9 cellular contexts compared by ENCODE assay signal in genomic region chr19:893775-894090, GRCh38. TPM values are rescaled to one million over a fixed set of nuclear protein-coding genes. Genes with fewer than 3 reads are reported as not detected.
DNase-seq lines count a peak whose midpoint lies in the region; ATAC-seq and TF ChIP-seq lines count a peak whose summit lies in the region.
"Had no signal": no experiment of that assay in that cellular context is flagged by ENCODE, and none has a peak within 500 bp of the region (broad histone marks: within the 10 kb centered on the region; RNA-seq: fewer than 3 reads in every experiment).

No MANE protein-coding gene starts in this region.

- H3K79me2 ChIP-seq in GM23248 (ENCODE audit: insufficient read depth), result peaks cover 17% of the 10 kb centered on the region

- DNase-seq in GM23248 (no peak), spleen (no peak), NCI-H1417 (lab: John Stamatoyannopoulos, UW) (no peak), HT-29 (ENCODE audit: low spot score) (no peak), iPS-NIHi7 (ENCODE audit: extremely low spot score) (no peak)

- peak overlapping the region; percentile 90 for H3K27ac ChIP-seq in GM23248
- H3K27ac ChIP-seq in gastroesophageal sphincter, result peak overlapping the region; percentile 48 to 97 (median 88)
- peak overlapping the region in 7 of 8 donors; percentile 88 to 98 (median 95) for H3K27ac ChIP-seq in spleen

- in situ Hi-C loops in GM23248 (cut with MboI), result no loop called here

- no peak overlapping the region for H3K4me3 ChIP-seq in GM23248
- H3K4me3 ChIP-seq in gastroesophageal sphincter, result peak overlapping the region; percentile 51 to 78
- peak overlapping the region in 6 of 8 donors; percentile 81 to 93 (median 86) for H3K4me3 ChIP-seq in spleen
- H3K4me3 ChIP-seq: lung had no signal

- 0 out of 2 replicates have a peak overlapping the region, but pooled peaks have one; percentile 90 for H3K9ac ChIP-seq in GM23248

- TF ChIP-seq CTCF in gastroesophageal sphincter (IDR thresholded peaks at IDR 0.05) (no peak), spleen (IDR thresholded peaks at IDR 0.05 in 8 of 11, conservative IDR thresholded peaks at IDR 0.05 in 3 of 11) (no peak)

- no peak overlapping the region for H3K4me2 ChIP-seq in GM23248 (ENCODE audit: unreplicated experiment)

- H3F3A ChIP-seq in GM23248 (ENCODE audit: insufficient read depth), result peaks cover 11% of the 10 kb centered on the region

- WGBS in GM23248 (ENCODE audit: low coverage in 1 of 2, low lambda C conversion rate in 2 of 2, missing lambda C conversion rate in 2 of 2), 2 experiments, result 76% methylated on average over 10 to 12 of the region's 12 CpGs
- 67 to 80% methylated on average over 1 to 3 of the region's 12 CpGs for WGBS in gastroesophageal sphincter (ENCODE audit: low coverage in 1 of 2), 2 donors
- 65 to 76% (median 71%) methylated on average over 12 of the region's 12 CpGs for WGBS in spleen, 5 donors

- TF ChIP-seq POLR2A in gastroesophageal sphincter (IDR thresholded peaks at IDR 0.05) (no peak), spleen (IDR thresholded peaks at IDR 0.05) (no peak)

- H3K27me3 ChIP-seq in GM23248 (replicated peaks; ENCODE audit: insufficient read depth), result no peaks in the 10 kb centered on the region
- no peaks in the 10 kb centered on the region for H3K27me3 ChIP-seq in gastroesophageal sphincter
- H3K27me3 ChIP-seq in spleen (replicated peaks in 1 of 7), result no peaks in the 10 kb centered on the region

- H3K4me1 ChIP-seq in GM23248 (ENCODE audit: insufficient read depth) (no peaks in the 10 kb centered on the region), gastroesophageal sphincter (peaks cover 0 to 25% (median 5%) of the 10 kb centered on the region in 3 donors), spleen (peaks cover 3 to 40% (median 20%) of the 10 kb centered on the region in 6 donors)

- H3K36me3 ChIP-seq in GM23248 (ENCODE audit: low read depth), result no peaks in the 10 kb centered on the region
- H3K36me3 ChIP-seq in gastroesophageal sphincter, result peaks cover 0 to 44% of the 10 kb centered on the region in 2 donors
- H3K36me3 ChIP-seq in spleen, result peaks cover 0 to 53% (median 29%) of the 10 kb centered on the region in 6 donors

- peak; percentile 5; the same call in 2 of the 3 replicates for ATAC-seq in SK-N-SH treated with all-trans-retinoic acid at 6 μM for 48 hours
- no peak for ATAC-seq in gastroesophageal sphincter

- H2AFZ ChIP-seq in GM23248, result no peak overlapping the region

- no peak for TF ChIP-seq EP300 in gastroesophageal sphincter (IDR thresholded peaks at IDR 0.05)

- H4K20me1 ChIP-seq in GM23248 (ENCODE audit: insufficient read depth), result no peaks in the 10 kb centered on the region

- H3K9me3 ChIP-seq in GM23248 (ENCODE audit: low read depth) (no peaks in the 10 kb centered on the region), gastroesophageal sphincter (no peaks in the 10 kb centered on the region), spleen (no peaks in the 10 kb centered on the region)

- intact Hi-C loops in spleen (cut with DNase I; ENCODE audit: low total_unique reads), result no loop called here

- H3K9me2 ChIP-seq in GM23248 (ENCODE audit: insufficient read depth), result no peaks in the 10 kb centered on the region

TF ChIP-seq in SK-N-SH treated with all-trans-retinoic acid at 6 μM for 48 hours, 23 proteins besides CTCF, POLR2A, EP300 and RAD21:
- TF ChIP-seq ZFP30 (CRISPR knock-in tag; IDR thresholded peaks at IDR 0.05) (no peak), GLIS3 (CRISPR knock-in tag; IDR thresholded peaks at IDR 0.05) (no peak), TSHZ2 (CRISPR knock-in tag; IDR thresholded peaks at IDR 0.05) (no peak), CSDC2 (CRISPR knock-in tag; IDR thresholded peaks at IDR 0.05) (no peak), ISL1 (CRISPR knock-in tag; IDR thresholded peaks at IDR 0.05) (no peak), RARB (CRISPR knock-in tag; IDR thresholded peaks at IDR 0.05) (no peak), CSRNP3 (CRISPR knock-in tag; IDR thresholded peaks at IDR 0.05) (no peak), ZNF565 (CRISPR knock-in tag; conservative IDR thresholded peaks at IDR 0.05; ENCODE audit: low read depth) (no peak), ARNTL (CRISPR knock-in tag; IDR thresholded peaks at IDR 0.05; ENCODE audit: borderline replicate concordance, low read depth) (no peak)
TF ChIP-seq in SK-N-SH treated with all-trans-retinoic acid at 6 μM for 48 hours: peak in this region for 0.

RNA-seq across cellular contexts. Expression of gene RNU6-9, which starts 0.4 kb away (rescaled TPM):
- total RNA-seq in GM23248 (2014; rRNA removed; shearing (Covaris generic)), result not detected in 2 replicates
- polyA plus RNA-seq in GM23248 (2016; fragmentation: Nextera tagmentation; extraction: Ambion mirVana) (not detected in 2 replicates), spleen (not detected)
- total RNA-seq in gastroesophageal sphincter (not detected), spleen (not detected)
- total RNA-seq in HT-29 (2014; rRNA removed; shearing (Covaris generic)), result not detected in 2 replicates
- total RNA-seq: HT1080, lung had no signal
- polyA plus RNA-seq: lung had no signal

RNA-seq across cellular contexts. Expression of gene MED16, which starts 0.7 kb away (rescaled TPM):
- total RNA-seq in GM23248 (2014; rRNA removed; shearing (Covaris generic)), result 20.9 and 26.6 TPM in 2 replicates
- polyA plus RNA-seq in GM23248 (2016; fragmentation: Nextera tagmentation; extraction: Ambion mirVana), result 66.5 and 66.9 TPM in 2 replicates
- total RNA-seq in gastroesophageal sphincter, result 10 to 100 TPM; 20.2 to 40.3 (median 28.1) TPM
- 10 to 100 TPM; 37.0 to 60.7 (median 52.7) TPM for total RNA-seq in spleen
- 10 to 100 TPM; 43.2 to 82.1 (median 77.6) TPM for polyA plus RNA-seq in spleen
- 31.8 and 32.4 TPM in 2 replicates for total RNA-seq in HT-29 (2014; rRNA removed; shearing (Covaris generic))

RNA-seq across cellular contexts. Expression of gene R3HDM4, which starts 19.3 kb away (rescaled TPM):
- 41.6 and 50.9 TPM in 2 replicates for total RNA-seq in GM23248 (2014; rRNA removed; shearing (Covaris generic))
- 52.7 and 58.1 TPM in 2 replicates for polyA plus RNA-seq in GM23248 (2016; fragmentation: Nextera tagmentation; extraction: Ambion mirVana)
- 10 to 100 TPM; 23.7 to 44.9 (median 32.9) TPM for total RNA-seq in gastroesophageal sphincter
- 100 to 1,000 TPM in 3 of 7 donors, 10 to 100 TPM in 4; 41.0 to 175 (median 90.9) TPM for total RNA-seq in spleen
- 10 to 100 TPM; 74.6 to 99.7 (median 87.4) TPM for polyA plus RNA-seq in spleen
- total RNA-seq in HT-29 (2014; rRNA removed; shearing (Covaris generic)), result 37.7 and 51.4 TPM in 2 replicates

RNA-seq across cellular contexts. Expression of gene KISS1R, which starts 23.4 kb away (rescaled TPM):
- not detected in 2 replicates for total RNA-seq in GM23248 (2014; rRNA removed; shearing (Covaris generic))
- polyA plus RNA-seq in GM23248 (2016; fragmentation: Nextera tagmentation; extraction: Ambion mirVana) (not detected in 2 replicates), spleen (under 1 TPM; 0.22 to 0.42 (median 0.27) TPM)
- total RNA-seq in gastroesophageal sphincter (not detected), spleen (under 1 TPM in 5 of 7 donors, not detected in 2; 0.30 to 0.50 (median 0.37) TPM)
- total RNA-seq in HT-29 (2014; rRNA removed; shearing (Covaris generic)), result not detected in 2 replicates
- total RNA-seq: HT1080 had no signal

RNA-seq across cellular contexts. Expression of gene ARID3A, which starts 32.1 kb away (rescaled TPM):
- 6.7 and 8.5 TPM in 2 replicates for total RNA-seq in GM23248 (2014; rRNA removed; shearing (Covaris generic))
- 2.4 and 2.8 TPM in 2 replicates for polyA plus RNA-seq in GM23248 (2016; fragmentation: Nextera tagmentation; extraction: Ambion mirVana)
- total RNA-seq in gastroesophageal sphincter, result 1 to 10 TPM; 3.6 to 6.2 (median 4.9) TPM
- 10 to 100 TPM; 14.9 to 42.5 (median 22.6) TPM for total RNA-seq in spleen
- polyA plus RNA-seq in spleen, result 10 to 100 TPM in 1 of 3 donors, 1 to 10 TPM in 2; 2.5 to 10.3 (median 3.2) TPM
- total RNA-seq in HT-29 (2014; rRNA removed; shearing (Covaris generic)), result 10.4 and 11.8 TPM in 2 replicates
